1 cellular context compared by ENCODE assay signal in genomic region chr6:117771403-117771802, GRCh38.
TF ChIP-seq lines count a peak whose summit lies in the region.

No MANE protein-coding gene starts in this region.

TF ChIP-seq in GM12878, 131 proteins besides CTCF, POLR2A, EP300 and RAD21 (continued from another document and continues in another):
- TF ChIP-seq ZNF687 (IDR thresholded peaks at IDR 0.05) (peak; percentile 42; the same call in 1 of the 2 replicates), HDGF (IDR thresholded peaks at IDR 0.05) (no peak), RAD51 (IDR thresholded peaks at IDR 0.05) (peak; percentile 72; the same call in 1 of the 2 replicates), HDAC2 (IDR thresholded peaks at IDR 0.05) (no peak), TCF3 (IDR thresholded peaks at IDR 0.05; ENCODE audit: borderline replicate concordance, insufficient read depth, low read depth, low read length) (peak; percentile 73; the same call in 1 of the 2 replicates), STAT1 (conservative IDR thresholded peaks at IDR 0.05) (no peak), ZNF592 (IDR thresholded peaks at IDR 0.05) (no peak), BCL3 (IDR thresholded peaks at IDR 0.05; ENCODE audit: borderline replicate concordance, insufficient read depth, low read depth, low read length, poor library complexity, severe bottlenecking) (no peak), JUNB (IDR thresholded peaks at IDR 0.05) (0 out of 2 replicates have a peak, but pooled peaks have one; percentile 13), JUND (IDR thresholded peaks at IDR 0.05; ENCODE audit: low read depth, low read length) (no peak), SMAD1 (IDR thresholded peaks at IDR 0.05; ENCODE audit: low read depth, partially characterized antibody) (peak; percentile 91), NBN (IDR thresholded peaks at IDR 0.05) (no peak; the same call in 1 of the 2 replicates), EZH2 (IDR thresholded peaks at IDR 0.05; ENCODE audit: borderline replicate concordance, control insufficient read depth, low read depth, low read length) (no peak), ZSCAN29 (IDR thresholded peaks at IDR 0.05) (no peak), MXI1 (IDR thresholded peaks at IDR 0.05; ENCODE audit: low read depth, low read length) (no peak), MYC (IDR thresholded peaks at IDR 0.05; ENCODE audit: insufficient read depth, insufficient read length, insufficient replicate concordance, low read length, severe bottlenecking) (no peak), POLR2AphosphoS2 (IDR thresholded peaks at IDR 0.05; ENCODE audit: low read depth, low read length) (no peak), PBX3 (IDR thresholded peaks at IDR 0.05; ENCODE audit: insufficient replicate concordance, low read depth, low read length) (no peak), SMAD5 (IDR thresholded peaks at IDR 0.05; ENCODE audit: low read depth) (no peak), RBBP5 (conservative IDR thresholded peaks at IDR 0.05) (no peak), RUNX3 (IDR thresholded peaks at IDR 0.05; ENCODE audit: low read length) (peak; percentile 89), SMARCA5 (IDR thresholded peaks at IDR 0.05) (no peak), YY1 (IDR thresholded peaks at IDR 0.05; ENCODE audit: low read depth, low read length) (0 out of 2 replicates have a peak, but pooled peaks have one; percentile 33), USF1 (IDR thresholded peaks at IDR 0.05; ENCODE audit: borderline replicate concordance, extremely low read length, insufficient read depth, low read depth, low read length) (no peak), REST (IDR thresholded peaks at IDR 0.05; ENCODE audit: low read depth, low read length) (no peak), ETV6 (conservative IDR thresholded peaks at IDR 0.05 in 1 of 2, IDR thresholded peaks at IDR 0.05 in 1 of 2; ENCODE audit: borderline replicate concordance in 1 of 2, low read depth in 1 of 2) (0 out of 4 replicates have a peak, but pooled peaks of 1 of the 2 experiments have one; percentile 29), CEBPZ (IDR thresholded peaks at IDR 0.05; ENCODE audit: low read depth, low read length) (no peak), IRF5 (IDR thresholded peaks at IDR 0.05; ENCODE audit: borderline replicate concordance) (no peak), CBFB (IDR thresholded peaks at IDR 0.05; ENCODE audit: low read depth) (no peak; the same call in 1 of the 2 replicates), FOXM1 (IDR thresholded peaks at IDR 0.05; ENCODE audit: low read depth, low read length) (peak; percentile 52; the same call in 1 of the 2 replicates), BHLHE40 (IDR thresholded peaks at IDR 0.05; ENCODE audit: borderline replicate concordance in 1 of 2, low read depth in 2 of 2, low read length in 1 of 2) (peak; percentile 70 to 81), TBL1XR1 (IDR thresholded peaks at IDR 0.05; ENCODE audit: low read depth, low read length) (0 out of 2 replicates have a peak, but pooled peaks have one; percentile 23), E4F1 (IDR thresholded peaks at IDR 0.05; ENCODE audit: borderline replicate concordance, partially characterized antibody) (no peak)
